15 cellular contexts compared by ENCODE assay signal in genomic region chr2:36578343-36579296, GRCh38. TPM values are rescaled to one million over a fixed set of nuclear protein-coding genes. Genes with fewer than 3 reads are reported as not detected.
DNase-seq lines count a peak whose midpoint lies in the region; ATAC-seq, FAIRE-seq and TF ChIP-seq lines count a peak whose summit lies in the region.
"Had no signal": no experiment of that assay in that cellular context is flagged by ENCODE, and none has a peak within 500 bp of the region (broad histone marks: within the 10 kb centered on the region; RNA-seq: fewer than 3 reads in every experiment).

No MANE protein-coding gene starts in this region.

- no peaks in the 10 kb centered on the region for H3K9me2 ChIP-seq in GM23248 (ENCODE audit: insufficient read depth)

- H3K4me3 Mint-ChIP-seq in Caco-2 (ENCODE audit: unreplicated experiment): no peak overlapping the region
- no peak overlapping the region for H3K4me3 Mint-ChIP-seq in activated CD8-positive, alpha-beta T cell treated with anti-CD3 and anti-CD28 coated beads, Interleukin-2, amount 10 ng/mL, durations not matched to agents 7 days and 5 days
- H3K4me3 Mint-ChIP-seq: activated naive CD8-positive, alpha-beta T cell treated with anti-CD3 and anti-CD28 coated beads, Interleukin-2, amount 10 ng/mL, durations not matched to agents 7 days and 5 days had no signal

- FAIRE-seq in HTR-8/SVneo (lab: Jason Lieb, UNC): no peak
- FAIRE-seq: colon had no signal

- no peak overlapping the region for H3K9ac ChIP-seq in GM23248

- peaks cover 90% of the 10 kb centered on the region for H3K36me3 Mint-ChIP-seq in Caco-2 (ENCODE audit: insufficient read depth, unreplicated experiment)
- H3K36me3 Mint-ChIP-seq in activated CD8-positive, alpha-beta T cell treated with anti-CD3 and anti-CD28 coated beads, Interleukin-2, amount 10 ng/mL, durations not matched to agents 7 days and 5 days (ENCODE audit: low read depth): peaks cover 70% of the 10 kb centered on the region

- no peaks in the 10 kb centered on the region for H3K9me3 Mint-ChIP-seq in Caco-2 (ENCODE audit: unreplicated experiment)
- no peaks in the 10 kb centered on the region for H3K9me3 Mint-ChIP-seq in activated CD8-positive, alpha-beta T cell treated with anti-CD3 and anti-CD28 coated beads, Interleukin-2, amount 10 ng/mL, durations not matched to agents 7 days and 5 days (ENCODE audit: insufficient read depth)

- TF ChIP-seq CTCF in Caco-2 (IDR thresholded peaks at IDR 0.05; ENCODE audit: insufficient read depth in 1 of 2, low read depth in 1 of 2, low read length in 1 of 2, severe bottlenecking in 1 of 2, unreplicated experiment in 1 of 2) (no peak), lower lobe of right lung (IDR thresholded peaks at IDR 0.05) (no peak)

- no peak overlapping the region for H3K4me2 ChIP-seq in GM23248 (ENCODE audit: unreplicated experiment)

- H3K4me1 Mint-ChIP-seq in Caco-2 (ENCODE audit: low read depth, unreplicated experiment): no peaks in the 10 kb centered on the region
- H3K4me1 Mint-ChIP-seq in activated CD8-positive, alpha-beta T cell treated with anti-CD3 and anti-CD28 coated beads, Interleukin-2, amount 10 ng/mL, durations not matched to agents 7 days and 5 days (ENCODE audit: low read depth): peaks cover 10% of the 10 kb centered on the region
- H3K4me1 Mint-ChIP-seq: activated naive CD8-positive, alpha-beta T cell treated with anti-CD3 and anti-CD28 coated beads, Interleukin-2, amount 10 ng/mL, durations not matched to agents 7 days and 5 days had no signal

- H3K4me1 ChIP-seq in Caco-2: no peaks in the 10 kb centered on the region
- H3K4me1 ChIP-seq in lower lobe of right lung: peaks cover 15% of the 10 kb centered on the region
- no peaks in the 10 kb centered on the region for H3K4me1 ChIP-seq in GM23248 (ENCODE audit: insufficient read depth)

- H3K9me3 ChIP-seq in Caco-2 (no peaks in the 10 kb centered on the region), lower lobe of right lung (no peaks in the 10 kb centered on the region), GM23248 (ENCODE audit: low read depth) (no peaks in the 10 kb centered on the region)
- H3K9me3 ChIP-seq: sigmoid colon had no signal

- H3K36me3 ChIP-seq in Caco-2 (ENCODE audit: control insufficient read depth, insufficient read depth, low read length): peaks cover 4% of the 10 kb centered on the region
- peaks cover 88% of the 10 kb centered on the region for H3K36me3 ChIP-seq in lower lobe of right lung
- H3K36me3 ChIP-seq in GM23248 (ENCODE audit: low read depth): peaks cover 83% of the 10 kb centered on the region

- CTCF ChIA-PET in Caco-2 (lab: Charles Lee): no interaction called here
- CTCF ChIA-PET in activated CD8-positive, alpha-beta T cell treated with anti-CD3 and anti-CD28 coated beads, Interleukin-2, amount 10 ng/mL, durations not matched to agents 7 days and 5 days (lab: Charles Lee): interaction anchor here (1.1 kb wide), 1 partner anchor 27 kb away, joined by 3 read pairs; no protein-coding TSS in a partner anchor

- intact Hi-C loops in Caco-2 (cut with micrococcal nuclease; ENCODE audit: unreplicated experiment) (no loop called here), lower lobe of right lung (cut with DNase I) (no loop called here)

- WGBS in GM23248 (ENCODE audit: low coverage in 1 of 2, low lambda C conversion rate in 2 of 2, missing lambda C conversion rate in 2 of 2), 2 experiments: 97 to 99% methylated on average over 10 of the region's 10 CpGs

- H3K27ac ChIP-seq in lower lobe of right lung (peak overlapping the region; percentile 20), GM23248 (no peak overlapping the region)
- H3K27ac ChIP-seq: sigmoid colon, SK-N-MC had no signal

- peak overlapping the region; percentile 26 for H3K27ac Mint-ChIP-seq in Caco-2 (ENCODE audit: unreplicated experiment)
- peak overlapping the region; percentile 1 for H3K27ac Mint-ChIP-seq in activated CD8-positive, alpha-beta T cell treated with anti-CD3 and anti-CD28 coated beads, Interleukin-2, amount 10 ng/mL, durations not matched to agents 7 days and 5 days
- H3K27ac Mint-ChIP-seq: activated naive CD8-positive, alpha-beta T cell treated with anti-CD3 and anti-CD28 coated beads, Interleukin-2, amount 10 ng/mL, durations not matched to agents 7 days and 5 days had no signal

- peaks cover 4% of the 10 kb centered on the region; the same call in 1 of the 2 replicates for H3F3A ChIP-seq in GM23248 (ENCODE audit: insufficient read depth)

- H3K4me3 ChIP-seq in Caco-2 (ENCODE audit: low read depth, low read length): no peak overlapping the region
- peak overlapping the region; percentile 10 for H3K4me3 ChIP-seq in lower lobe of right lung
- no peak overlapping the region for H3K4me3 ChIP-seq in GM23248
- H3K4me3 ChIP-seq: sigmoid colon, SK-N-MC had no signal

- POLR2A ChIA-PET in Caco-2 (lab: Charles Lee): no interaction called here
- POLR2A ChIA-PET in activated CD8-positive, alpha-beta T cell treated with anti-CD3 and anti-CD28 coated beads, Interleukin-2, amount 10 ng/mL, durations not matched to agents 7 days and 5 days (lab: Charles Lee): interaction anchor here (0.9 kb wide), 1 partner anchor 19 kb away, joined by 3 read pairs; the partner anchor contains the start of gene FEZ2

- ATAC-seq in GM21723 (IDR thresholded peaks at IDR 0.05; ENCODE audit: unreplicated experiment) (peak; percentile 57), lower lobe of right lung (peak; percentile 84 to 90)
- no peak for ATAC-seq in activated CD8-positive, alpha-beta T cell treated with anti-CD3 and anti-CD28 coated beads, Interleukin-2, amount 10 ng/mL, durations not matched to agents 7 days and 5 days

- H3K27me3 ChIP-seq in Caco-2 (replicated peaks; ENCODE audit: control insufficient read depth, insufficient read depth, low read length) (no peaks in the 10 kb centered on the region), lower lobe of right lung (ENCODE audit: low read depth) (no peaks in the 10 kb centered on the region), GM23248 (replicated peaks; ENCODE audit: insufficient read depth) (no peaks in the 10 kb centered on the region)
- H3K27me3 ChIP-seq: sigmoid colon had no signal

- DNase-seq in Caco-2 (no peak), lower lobe of right lung (no peak), GM23248 (no peak), OCI-M1 (lab: John Stamatoyannopoulos, UW) (no peak), HTR-8/SVneo (ENCODE audit: insufficient read length, low spot score) (no peak), NCI-H2107 (lab: John Stamatoyannopoulos, UW) (no peak)
- DNase-seq in activated CD8-positive, alpha-beta T cell treated with anti-CD3 and anti-CD28 coated beads, Interleukin-2, amount 10 ng/mL, durations not matched to agents 7 days and 5 days: no peak
- DNase-seq: activated naive CD8-positive, alpha-beta T cell treated with anti-CD3 and anti-CD28 coated beads, Interleukin-2, amount 10 ng/mL, durations not matched to agents 7 days and 5 days; COR-L47; NCI-H1436 treated with DMSO at 0.1 percent for 48 hours; NCI-H774; sigmoid colon had no signal

- H2AFZ ChIP-seq in GM23248: no peak overlapping the region

- no TSS peak for BruUV-seq in Caco-2 (replicated peaks; lab: Mats Ljungman, UMichigan)

- in situ Hi-C loops in GM23248 (cut with MboI): no loop called here

- H3K27me3 Mint-ChIP-seq in Caco-2 (ENCODE audit: insufficient read depth, unreplicated experiment): no peaks in the 10 kb centered on the region
- H3K27me3 Mint-ChIP-seq in activated CD8-positive, alpha-beta T cell treated with anti-CD3 and anti-CD28 coated beads, Interleukin-2, amount 10 ng/mL, durations not matched to agents 7 days and 5 days (ENCODE audit: low read depth): no peaks in the 10 kb centered on the region
- H3K27me3 Mint-ChIP-seq: activated naive CD8-positive, alpha-beta T cell treated with anti-CD3 and anti-CD28 coated beads, Interleukin-2, amount 10 ng/mL, durations not matched to agents 7 days and 5 days had no signal

- no peaks in the 10 kb centered on the region for H4K20me1 ChIP-seq in GM23248 (ENCODE audit: insufficient read depth)

- H3K79me2 ChIP-seq in GM23248 (ENCODE audit: insufficient read depth): peaks cover 97% of the 10 kb centered on the region

RNA-seq across cellular contexts. Expression of gene FEZ2, which starts 19.3 kb away (rescaled TPM):
- total RNA-seq in Caco-2 (2022) (50.5 and 55.8 TPM in 2 replicates), lower lobe of right lung (44.0 TPM)
- 10 to 100 TPM; 17.3 to 20.3 TPM for total RNA-seq in activated CD8-positive, alpha-beta T cell treated with anti-CD3 and anti-CD28 coated beads, Interleukin-2, amount 10 ng/mL, durations not matched to agents 7 days and 5 days
- 86.2 and 93.2 TPM in 2 replicates for total RNA-seq in GM23248 (2014; rRNA removed; shearing (Covaris generic))
- 48.8 and 50.5 TPM in 2 replicates for polyA plus RNA-seq in GM23248 (2016; fragmentation: Nextera tagmentation; extraction: Ambion mirVana)
